1 cellular context compared by ENCODE assay signal in the genomic region with DNA sequence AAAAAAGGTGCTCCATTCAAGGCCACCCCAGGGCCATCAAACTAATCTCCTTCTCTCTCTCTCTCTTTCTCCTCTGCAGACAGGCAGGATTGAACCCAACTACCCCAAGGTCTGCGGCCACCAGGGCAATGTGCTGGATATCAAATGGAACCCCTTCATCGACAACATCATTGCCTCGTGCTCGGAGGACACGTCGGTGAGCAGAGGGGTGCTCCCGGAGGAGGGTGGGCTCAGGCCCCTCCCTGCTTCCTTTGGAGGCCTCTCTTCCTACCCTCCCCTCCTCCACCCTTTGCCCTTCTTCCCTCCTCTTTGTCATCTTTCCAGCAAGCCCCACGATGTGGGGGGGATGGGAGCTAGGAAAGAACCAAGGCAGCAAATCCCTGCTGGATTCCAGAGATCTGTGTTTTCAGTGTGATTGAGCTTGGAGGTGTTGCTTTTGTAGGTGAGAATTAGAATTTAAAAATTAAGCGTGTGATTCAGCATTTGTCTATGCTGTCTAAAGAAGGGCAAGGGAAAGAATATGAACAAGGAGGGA.
TF ChIP-seq lines count a peak whose summit lies in the region.

No MANE protein-coding gene starts in this region.

TF ChIP-seq in GM23338, 12 proteins besides CTCF, POLR2A, EP300 and RAD21 (continued from another document):
- no peak for TF ChIP-seq ZNF462 (CRISPR knock-in tag; IDR thresholded peaks at IDR 0.05)
- no peak for TF ChIP-seq EZH2 (IDR thresholded peaks at IDR 0.05; ENCODE audit: low read depth, unreplicated experiment)
- TF ChIP-seq NANOG (IDR thresholded peaks at IDR 0.05; ENCODE audit: borderline replicate concordance): no peak
- TF ChIP-seq ZNF114 (CRISPR knock-in tag; IDR thresholded peaks at IDR 0.05): no peak
- no peak for TF ChIP-seq STAT1 (IDR thresholded peaks at IDR 0.05; ENCODE audit: unreplicated experiment)
- no peak for TF ChIP-seq CREB1 (CRISPR knock-in tag; IDR thresholded peaks at IDR 0.05; ENCODE audit: low read depth)
- TF ChIP-seq, protein P1, sequence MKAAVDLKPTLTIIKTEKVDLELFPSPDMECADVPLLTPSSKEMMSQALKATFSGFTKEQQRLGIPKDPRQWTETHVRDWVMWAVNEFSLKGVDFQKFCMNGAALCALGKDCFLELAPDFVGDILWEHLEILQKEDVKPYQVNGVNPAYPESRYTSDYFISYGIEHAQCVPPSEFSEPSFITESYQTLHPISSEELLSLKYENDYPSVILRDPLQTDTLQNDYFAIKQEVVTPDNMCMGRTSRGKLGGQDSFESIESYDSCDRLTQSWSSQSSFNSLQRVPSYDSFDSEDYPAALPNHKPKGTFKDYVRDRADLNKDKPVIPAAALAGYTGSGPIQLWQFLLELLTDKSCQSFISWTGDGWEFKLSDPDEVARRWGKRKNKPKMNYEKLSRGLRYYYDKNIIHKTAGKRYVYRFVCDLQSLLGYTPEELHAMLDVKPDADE (IDR thresholded peaks at IDR 0.05): no peak
- TF ChIP-seq EZH2phosphoT487 (IDR thresholded peaks at IDR 0.05; ENCODE audit: unreplicated experiment): no peak
